1 cellular context compared by ENCODE assay signal in genomic region chrX:103212749-103213457, GRCh38.
TF ChIP-seq lines count a peak whose summit lies in the region.

No MANE protein-coding gene starts in this region.

TF ChIP-seq in K562, 482 proteins besides CTCF, POLR2A, EP300 and RAD21 (continued from another document):
- TF ChIP-seq HMGXB4 (CRISPR knock-in tag; IDR thresholded peaks at IDR 0.05): no peak
- no peak for TF ChIP-seq NCOR1 (IDR thresholded peaks at IDR 0.05)
- 0 out of 2 replicates have a peak, but pooled peaks have one; percentile 7 for TF ChIP-seq ZNF583 (CRISPR knock-in tag; IDR thresholded peaks at IDR 0.05)
- TF ChIP-seq HMBOX1 (IDR thresholded peaks at IDR 0.05): peak; percentile 57
- TF ChIP-seq NRF1 (conservative IDR thresholded peaks at IDR 0.05 in 1 of 2, IDR thresholded peaks at IDR 0.05 in 1 of 2): peak in 1 of 2 experiments; percentile 28; a peak in 1 of 4 replicates
- no peak for TF ChIP-seq COPS2 (conservative IDR thresholded peaks at IDR 0.05)
TF ChIP-seq in K562: peak in this region for 4.
